In the genomic region with DNA sequence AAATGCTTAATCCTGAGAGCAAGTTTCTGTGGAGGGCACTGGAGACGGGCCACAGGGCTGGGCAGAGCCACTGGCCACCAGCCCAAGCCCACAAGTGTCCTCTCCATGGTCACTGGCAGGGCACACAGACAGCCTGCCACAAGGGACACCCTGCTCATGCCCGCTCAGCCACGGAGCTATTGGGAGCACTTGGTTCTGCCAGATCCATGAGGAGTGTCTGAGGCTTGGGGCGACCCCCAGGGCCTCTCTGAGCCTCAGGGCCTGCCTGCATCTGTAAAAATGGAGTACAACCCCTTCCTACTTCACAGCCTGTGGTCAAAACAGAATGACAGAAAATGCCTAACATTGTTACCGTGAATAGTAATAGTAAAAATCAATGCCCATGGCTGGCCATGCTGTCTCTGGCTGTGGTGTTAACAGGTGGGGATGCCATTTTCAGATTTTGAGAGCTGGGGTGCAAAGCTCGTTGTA, we compare ENCODE assay signal across 17 cellular contexts. TPM values are rescaled to one million over a fixed set of nuclear protein-coding genes. Genes with fewer than 3 reads are reported as not detected.
A peak's percentile ranks its signal among the peaks of the same experiment; 100 is the strongest.
DNase-seq lines count a peak whose midpoint lies in the region; ATAC-seq and TF ChIP-seq lines count a peak whose summit lies in the region.
"Had no signal": no experiment of that assay in that cellular context is flagged by ENCODE, and none has a peak within 500 bp of the region (broad histone marks: within the 10 kb centered on the region; RNA-seq: fewer than 3 reads in every experiment).

No MANE protein-coding gene starts in this region.

- no peak for ATAC-seq in GM18520 (IDR thresholded peaks at IDR 0.05; ENCODE audit: unreplicated experiment)
- ATAC-seq: GM23338 had no signal

- peak overlapping the region; percentile 29 for H3K27ac ChIP-seq in RWPE1
- no peak overlapping the region for H3K27ac ChIP-seq in CD4-positive, alpha-beta memory T cell (ENCODE audit: low read depth, low read length)
- H3K27ac ChIP-seq: HL-60, KMS-11, PC-9 had no signal

- DNase-seq in CD14-positive monocyte (ENCODE audit: low spot score) (peak; percentile 36), RWPE1 (ENCODE audit: low spot score) (no peak), myocyte (ENCODE audit: low read depth) (peak; percentile 77), endothelial cell (ENCODE audit: low spot score) (no peak)
- no peak for DNase-seq in CD4-positive, alpha-beta memory T cell
- no peak for DNase-seq in activated CD4-positive, alpha-beta T cell treated with anti-CD3 and anti-CD28 coated beads, Interleukin-2, amount 50 U/mL, for 4 hours
- DNase-seq: CD8-positive, alpha-beta memory T cell; HFFc6; MM.1S; NK-92 treated with Interleukin-12 subunit alpha and Interleukin-12 subunit beta, amount 100 ng/mL, for 24 hours; PC-9; Right ventricle myocardium superior had no signal

- H3K27me3 Mint-ChIP-seq in CD14-positive monocyte (ENCODE audit: low read depth in 3 of 3) (peaks cover 17 to 38% (median 18%) of the 10 kb centered on the region in 3 donors), endothelial cell (ENCODE audit: unreplicated experiment) (peaks cover 12% of the 10 kb centered on the region)
- H3K27me3 Mint-ChIP-seq in CD4-positive, alpha-beta memory T cell, result peaks cover 2 to 5% of the 10 kb centered on the region in 2 donors

- H3K4me1 Mint-ChIP-seq in CD14-positive monocyte (peaks cover 4% of the 10 kb centered on the region), endothelial cell (ENCODE audit: unreplicated experiment) (peaks cover 3% of the 10 kb centered on the region)
- H3K4me1 Mint-ChIP-seq in CD4-positive, alpha-beta memory T cell, result peaks cover 0 to 2% (median 0%) of the 10 kb centered on the region in 4 donors

- no peak overlapping the region for H3K27ac Mint-ChIP-seq in CD14-positive monocyte
- H3K27ac Mint-ChIP-seq in endothelial cell (ENCODE audit: unreplicated experiment), result no peak overlapping the region
- H3K27ac Mint-ChIP-seq in CD4-positive, alpha-beta memory T cell, result no peak overlapping the region
- H3K27ac Mint-ChIP-seq: CD8-positive, alpha-beta memory T cell; GM23338; HFFc6 had no signal

- no peaks in the 10 kb centered on the region for H3K9me3 ChIP-seq in skeletal muscle satellite cell (replicated peaks; ENCODE audit: low read length)
- no peaks in the 10 kb centered on the region for H3K9me3 ChIP-seq in CD4-positive, alpha-beta memory T cell (ENCODE audit: control insufficient read depth in 1 of 2, low read length in 2 of 2)

- no peaks in the 10 kb centered on the region for H3K36me3 Mint-ChIP-seq in CD14-positive monocyte
- peaks cover 8% of the 10 kb centered on the region for H3K36me3 Mint-ChIP-seq in endothelial cell (ENCODE audit: low read depth, unreplicated experiment)
- H3K36me3 Mint-ChIP-seq in CD4-positive, alpha-beta memory T cell, result no peaks in the 10 kb centered on the region
- H3K36me3 Mint-ChIP-seq: CD8-positive, alpha-beta memory T cell had no signal

- H3K9me3 Mint-ChIP-seq in CD14-positive monocyte, result peaks cover 0 to 3% (median 0%) of the 10 kb centered on the region in 7 donors
- H3K9me3 Mint-ChIP-seq in endothelial cell (ENCODE audit: unreplicated experiment), result no peaks in the 10 kb centered on the region
- H3K9me3 Mint-ChIP-seq in CD4-positive, alpha-beta memory T cell, result peaks cover 0 to 2% (median 0%) of the 10 kb centered on the region in 8 donors
- H3K9me3 Mint-ChIP-seq: CD8-positive, alpha-beta memory T cell; GM23338; HFFc6 had no signal

- TF ChIP-seq CTCF in CD14-positive monocyte (IDR thresholded peaks at IDR 0.05) (no peak), RWPE1 (conservative IDR thresholded peaks at IDR 0.05; ENCODE audit: low read depth) (no peak), endothelial cell (IDR thresholded peaks at IDR 0.05; ENCODE audit: unreplicated experiment) (no peak)

- H3K4me2 ChIP-seq in skeletal muscle satellite cell (ENCODE audit: low read length), result peak overlapping the region; percentile 91
- H3K4me2 ChIP-seq: GM23338, KMS-11, PC-9 had no signal

- no peaks in the 10 kb centered on the region for H3K27me3 ChIP-seq in skeletal muscle satellite cell (ENCODE audit: control insufficient read depth, insufficient read depth, low read length)
- no peaks in the 10 kb centered on the region for H3K27me3 ChIP-seq in CD4-positive, alpha-beta memory T cell (ENCODE audit: insufficient read depth, low read length)

- intact Hi-C loops in CD14-positive monocyte (cut with micrococcal nuclease), result no loop called here
- intact Hi-C loops in CD4-positive, alpha-beta memory T cell (cut with micrococcal nuclease), result no loop called here

- H3K4me1 ChIP-seq in skeletal muscle satellite cell (ENCODE audit: control insufficient read depth, insufficient read depth, low read length), result peaks cover 30% of the 10 kb centered on the region
- H3K4me1 ChIP-seq in CD4-positive, alpha-beta memory T cell (ENCODE audit: insufficient read depth, low read length), result peaks cover 6% of the 10 kb centered on the region

- CTCF ChIA-PET in RWPE1 (lab: Yijun Ruan, JAX), result interaction anchor here (0.6 kb wide), 1 partner anchor 607 kb away, joined by 6 read pairs; no protein-coding TSS in a partner anchor
- CTCF ChIA-PET in CD4-positive, alpha-beta memory T cell (lab: Charles Lee; ENCODE audit: partially characterized antibody), result interaction anchor here (1.4 kb wide), 2 partner anchors 47 to 92 kb away, joined by 3 to 4 read pairs; no protein-coding TSS in a partner anchor

- no peak overlapping the region for H3K4me3 Mint-ChIP-seq in CD14-positive monocyte
- no peak overlapping the region for H3K4me3 Mint-ChIP-seq in endothelial cell (ENCODE audit: unreplicated experiment)
- H3K4me3 Mint-ChIP-seq in CD4-positive, alpha-beta memory T cell, result no peak overlapping the region
- H3K4me3 Mint-ChIP-seq: CD8-positive, alpha-beta memory T cell; GM23338; HFFc6 had no signal

- peak overlapping the region; percentile 29 for H3K9ac ChIP-seq in skeletal muscle satellite cell (ENCODE audit: low read depth, low read length)
- H3K9ac ChIP-seq: KMS-11 had no signal

- peak overlapping the region; percentile 75 for H3K4me3 ChIP-seq in skeletal muscle satellite cell (ENCODE audit: low read length)
- H3K4me3 ChIP-seq in CD4-positive, alpha-beta memory T cell (ENCODE audit: low read length in 2 of 2), result no peak overlapping the region
- H3K4me3 ChIP-seq: GM23338, PC-9 had no signal

- POLR2A ChIA-PET in RWPE1 (lab: Yijun Ruan, JAX; ENCODE audit: low non-redundant PET), result no interaction called here
- POLR2A ChIA-PET in CD4-positive, alpha-beta memory T cell (lab: Charles Lee; ENCODE audit: partially characterized antibody), result no interaction called here

- peaks cover 48% of the 10 kb centered on the region for H3K36me3 ChIP-seq in skeletal muscle satellite cell (ENCODE audit: insufficient read depth, low read length)
- no peaks in the 10 kb centered on the region for H3K36me3 ChIP-seq in CD4-positive, alpha-beta memory T cell (ENCODE audit: insufficient read depth, low read length)

RNA-seq across cellular contexts. Expression of a gene that starts 3.2 kb away (rescaled TPM):
- polyA plus RNA-seq in CD14-positive monocyte, result not detected
- total RNA-seq in myocyte (12.0 and 19.8 TPM in 2 replicates), endothelial cell (ENCODE audit: unreplicated experiment) (6.5 TPM)
- polyA plus RNA-seq in myocyte (2012), result 10.2 TPM
- 4.3 and 6.8 TPM in 2 replicates for total RNA-seq in skeletal muscle satellite cell (2012; rRNA removed)
- total RNA-seq in CD4-positive, alpha-beta memory T cell, result not detected
- under 1 TPM; 0.11 to 0.13 TPM for polyA plus RNA-seq in CD4-positive, alpha-beta memory T cell
- polyA plus RNA-seq: CD8-positive, alpha-beta memory T cell had no signal

RNA-seq across cellular contexts. Expression of a gene that starts 29.2 kb away (rescaled TPM):
- polyA plus RNA-seq in CD14-positive monocyte, result not detected
- total RNA-seq in myocyte, result 17.1 and 23.6 TPM in 2 replicates
- polyA plus RNA-seq in myocyte (2012), result 5.4 TPM
- total RNA-seq in skeletal muscle satellite cell (2012; rRNA removed), result 0.22 and 1.5 TPM in 2 replicates
- 2.3 TPM for total RNA-seq in endothelial cell (ENCODE audit: unreplicated experiment)
- total RNA-seq in CD4-positive, alpha-beta memory T cell, result 1 to 10 TPM; 2.5 to 2.9 TPM
- polyA plus RNA-seq in CD4-positive, alpha-beta memory T cell, result under 1 TPM; 0.45 to 0.87 TPM
- polyA plus RNA-seq: CD8-positive, alpha-beta memory T cell had no signal

RNA-seq across cellular contexts. Expression of a gene that starts 50.5 kb away (rescaled TPM):
- polyA plus RNA-seq in CD14-positive monocyte, result 10 to 100 TPM; 20.8 to 26.3 TPM
- total RNA-seq in myocyte, result 47.8 and 65.1 TPM in 2 replicates
- 84.4 TPM for polyA plus RNA-seq in myocyte (2012)
- 27.5 and 49.2 TPM in 2 replicates for total RNA-seq in skeletal muscle satellite cell (2012; rRNA removed)
- 31.8 TPM for total RNA-seq in endothelial cell (ENCODE audit: unreplicated experiment)
- total RNA-seq in CD4-positive, alpha-beta memory T cell, result 10 to 100 TPM; 31.3 to 31.7 TPM
- polyA plus RNA-seq in CD4-positive, alpha-beta memory T cell, result 10 to 100 TPM; 32.6 to 38.8 TPM

Comparison
In these comparisons a context has a peak if more than half of its experiments do, and no peak if none do; other contexts are left out.
1. DNase-seq: peak in CD14-positive monocyte (single experiment) and myocyte (single experiment); none in RWPE1 (single experiment), endothelial cell (single experiment), CD4-positive, alpha-beta memory T cell (0 of 5) and activated CD4-positive, alpha-beta T cell treated with anti-CD3 and anti-CD28 coated beads, Interleukin-2, amount 50 U/mL, for 4 hours (0 of 2).